In the genomic region with DNA sequence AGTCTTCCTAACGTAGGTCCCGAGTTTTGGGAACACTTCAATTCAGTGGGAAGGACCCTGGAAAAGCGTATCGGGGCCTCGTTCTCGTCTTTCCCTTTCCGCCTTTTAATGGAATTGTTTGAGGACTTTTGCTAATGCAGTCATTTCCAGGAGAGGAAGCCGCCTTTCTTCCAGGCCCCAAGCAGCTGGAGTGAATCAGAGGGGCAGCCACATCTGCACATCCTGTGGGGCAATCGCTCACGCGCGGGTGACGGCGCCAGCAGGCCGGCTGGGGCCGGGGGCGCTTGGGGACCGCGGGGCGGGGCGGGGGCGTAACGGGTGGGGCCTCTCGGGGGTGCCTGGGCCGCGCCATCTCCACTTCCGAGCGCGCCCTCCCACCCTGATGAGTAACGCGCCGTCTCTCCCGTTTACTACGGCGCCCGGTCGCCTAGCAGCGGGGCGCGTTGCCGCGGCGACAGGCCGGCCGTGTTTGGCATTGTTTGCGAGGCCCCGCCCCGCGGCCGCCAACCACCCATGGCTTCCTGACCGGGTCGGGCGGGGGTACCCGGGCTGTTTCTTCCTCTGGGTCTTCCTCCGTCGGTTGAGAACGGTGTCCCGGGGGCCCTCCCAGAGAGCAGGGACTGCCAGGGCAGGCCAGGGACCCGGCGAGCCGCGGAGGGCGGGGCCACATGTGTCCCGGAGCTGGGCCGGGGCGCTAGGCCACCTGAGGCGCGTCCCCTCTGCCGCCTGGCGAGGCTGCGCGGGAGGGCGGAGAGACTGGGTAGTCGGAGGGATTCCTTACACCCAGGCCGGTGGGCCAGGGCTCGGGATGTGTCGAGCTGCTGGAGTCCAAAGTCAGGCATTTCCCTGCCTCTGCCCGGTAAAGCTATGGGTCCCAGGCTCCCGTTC, we compare ENCODE assay signal across 8 cellular contexts. TPM values are rescaled to one million over a fixed set of nuclear protein-coding genes. Genes with fewer than 3 reads are reported as not detected.
DNase-seq lines count a peak whose midpoint lies in the region; ATAC-seq and TF ChIP-seq lines count a peak whose summit lies in the region.

No MANE protein-coding gene starts in this region.

- TF ChIP-seq CTCF in Loucy (conservative IDR thresholded peaks at IDR 0.05; ENCODE audit: low read length) (no peak), tibial nerve (IDR thresholded peaks at IDR 0.05) (no peak)

- H3K36me3 ChIP-seq in H7 (replicated peaks; ENCODE audit: control insufficient read depth, insufficient read depth, low read length) (no peaks in the 10 kb centered on the region), Loucy (ENCODE audit: insufficient read depth, low read length) (no peaks in the 10 kb centered on the region), trophoblast cell (ENCODE audit: control insufficient read depth in 1 of 2, insufficient read depth in 2 of 2, low read length in 2 of 2) (no peaks in the 10 kb centered on the region), tibial nerve (no peaks in the 10 kb centered on the region)

- H3K23ac ChIP-seq in trophoblast cell (ENCODE audit: low read length) = peak overlapping the region; percentile 17

- H3K27me3 Mint-ChIP-seq in activated naive CD8-positive, alpha-beta T cell treated with anti-CD3 and anti-CD28 coated beads, Interleukin-2, amount 10 ng/mL, durations not matched to agents 7 days and 5 days = peaks cover 3% of the 10 kb centered on the region

- H4K8ac ChIP-seq in trophoblast cell (ENCODE audit: low read depth, low read length) = peak overlapping the region; percentile 97

- H3K4me3 ChIP-seq in H7 (ENCODE audit: insufficient read depth, low read depth, low read length) (peak overlapping the region; percentile 67), Loucy (ENCODE audit: low read length, poor library complexity, severe bottlenecking) (peak overlapping the region; percentile 70), trophoblast cell (ENCODE audit: low read depth, low read length) (peak overlapping the region; percentile 72), tibial nerve (peak overlapping the region; percentile 48 to 65 (median 56))

- H4K20me1 ChIP-seq in Loucy (ENCODE audit: insufficient read depth, low read length, poor library complexity, severe bottlenecking) = no peaks in the 10 kb centered on the region

- intact Hi-C loops in Right ventricle myocardium superior (cut with DNase I) = loop anchor here (2.0 to 5.0 kb wide), 2 partner anchors 51 to 96 kb away; partner anchors contain the start of gene EMP1

- H3K9ac ChIP-seq in Loucy (ENCODE audit: low read depth, low read length, poor library complexity, severe bottlenecking) (peak overlapping the region; percentile 79), trophoblast cell (ENCODE audit: low read length) (peak overlapping the region; percentile 82)

- peak overlapping the region; percentile 97 for H2BK120ac ChIP-seq in trophoblast cell (ENCODE audit: insufficient read depth, low read length, poor library complexity)

- H3K27ac ChIP-seq in trophoblast cell (ENCODE audit: low read depth, low read length) = peak overlapping the region; percentile 94
- peak overlapping the region; percentile 80 to 99 (median 94) for H3K27ac ChIP-seq in tibial nerve

- H2AK5ac ChIP-seq in trophoblast cell (ENCODE audit: low read length) = peak overlapping the region; percentile 73

- H4K12ac ChIP-seq in trophoblast cell (ENCODE audit: low read depth, low read length) = peak overlapping the region; percentile 81

- H3K9me3 ChIP-seq in Loucy (ENCODE audit: insufficient read depth, low read depth, low read length) = no peaks in the 10 kb centered on the region
- peaks cover 4% of the 10 kb centered on the region for H3K9me3 ChIP-seq in trophoblast cell (ENCODE audit: insufficient read depth, low read depth, low read length)
- no peaks in the 10 kb centered on the region for H3K9me3 ChIP-seq in tibial nerve

- POLR2A ChIA-PET in activated naive CD8-positive, alpha-beta T cell treated with anti-CD3 and anti-CD28 coated beads, Interleukin-2, amount 10 ng/mL, durations not matched to agents 7 days and 5 days (lab: Charles Lee) = interaction anchor here (1.3 to 1.8 kb wide), 3 partner anchors 64 to 95 kb away, joined by 4 to 6 read pairs (median 5); partner anchors contain the start of gene EMP1

- peak overlapping the region; percentile 99 for H4K91ac ChIP-seq in trophoblast cell (ENCODE audit: low read depth, low read length)

- H3K79me1 ChIP-seq in trophoblast cell (ENCODE audit: low read length) = peaks cover 33% of the 10 kb centered on the region

- no peaks in the 10 kb centered on the region for H3K36me3 Mint-ChIP-seq in activated naive CD8-positive, alpha-beta T cell treated with anti-CD3 and anti-CD28 coated beads, Interleukin-2, amount 10 ng/mL, durations not matched to agents 7 days and 5 days

- no peaks in the 10 kb centered on the region for H3K79me2 ChIP-seq in Loucy (ENCODE audit: insufficient read depth, low read length)
- H3K79me2 ChIP-seq in trophoblast cell (ENCODE audit: control insufficient read depth, insufficient read depth, low read length, poor library complexity) = peaks cover 3% of the 10 kb centered on the region

- peak overlapping the region; percentile 78 for H3K4me2 ChIP-seq in Loucy (ENCODE audit: low read depth, low read length, poor library complexity, severe bottlenecking)
- peak overlapping the region; percentile 71 for H3K4me2 ChIP-seq in trophoblast cell (ENCODE audit: low read length)

- H3K14ac ChIP-seq in trophoblast cell (ENCODE audit: low read length) = peak overlapping the region; percentile 97

- ATAC-seq in SK-N-SH treated with all-trans-retinoic acid at 6 μM for 48 hours = peak; percentile 83
- peak; percentile 90 for ATAC-seq in activated naive CD8-positive, alpha-beta T cell treated with anti-CD3 and anti-CD28 coated beads, Interleukin-2, amount 10 ng/mL, durations not matched to agents 7 days and 5 days (ENCODE audit: low read depth)
- peak; percentile 88 for ATAC-seq in Right ventricle myocardium superior (ENCODE audit: poor library complexity)

- H3K27ac Mint-ChIP-seq in activated naive CD8-positive, alpha-beta T cell treated with anti-CD3 and anti-CD28 coated beads, Interleukin-2, amount 10 ng/mL, durations not matched to agents 7 days and 5 days = peak overlapping the region; percentile 76

- peak; percentile 84 to 92 for TF ChIP-seq EP300 in tibial nerve (IDR thresholded peaks at IDR 0.05)

- peak overlapping the region; percentile 81 for H2AFZ ChIP-seq in Loucy (ENCODE audit: low read length)
- peak overlapping the region; percentile 32 for H2AFZ ChIP-seq in trophoblast cell (ENCODE audit: insufficient read depth, low read length, poor library complexity)

- H3K4me3 Mint-ChIP-seq in activated naive CD8-positive, alpha-beta T cell treated with anti-CD3 and anti-CD28 coated beads, Interleukin-2, amount 10 ng/mL, durations not matched to agents 7 days and 5 days = peak overlapping the region; percentile 82

- peak overlapping the region; percentile 86 for H2BK12ac ChIP-seq in trophoblast cell (ENCODE audit: low read length)

- no CpG with 5 or more reads among the region's 79 CpGs for WGBS in trophoblast cell (ENCODE audit: extremely low coverage, insufficient coverage, insufficient read length)
- WGBS in tibial nerve, 2 donors = 1 to 2% methylated on average over 45 to 48 of the region's 79 CpGs

- peak overlapping the region; percentile 95 for H3K18ac ChIP-seq in trophoblast cell (ENCODE audit: low read length)

- peak; percentile 60 for DNase-seq in GF-D8 (lab: John Stamatoyannopoulos, UW)
- DNase-seq in H7 = peak; percentile 94
- peak; percentile 93 for DNase-seq in activated naive CD8-positive, alpha-beta T cell treated with anti-CD3 and anti-CD28 coated beads, Interleukin-2, amount 10 ng/mL, durations not matched to agents 7 days and 5 days
- DNase-seq in Right ventricle myocardium superior = peak; percentile 96
- DNase-seq in trophoblast cell = peak; percentile 96
- DNase-seq in tibial nerve (ENCODE audit: low spot score in 2 of 2) = peak; percentile 83 to 86

- H3F3A ChIP-seq in Loucy (ENCODE audit: low read depth) = peaks cover 20% of the 10 kb centered on the region

- peak overlapping the region; percentile 97 for H2BK5ac ChIP-seq in trophoblast cell (ENCODE audit: low read depth, low read length, poor library complexity)

- no peaks in the 10 kb centered on the region for H3K9me2 ChIP-seq in Loucy (replicated peaks; ENCODE audit: low read depth, low read length)

- H3K27me3 ChIP-seq in H7 (ENCODE audit: control insufficient read depth, insufficient read depth, low read length) (no peaks in the 10 kb centered on the region), Loucy (ENCODE audit: insufficient read depth, low read length, poor library complexity, severe bottlenecking) (no peaks in the 10 kb centered on the region), trophoblast cell (ENCODE audit: insufficient read depth, low read length) (no peaks in the 10 kb centered on the region), tibial nerve (no peaks in the 10 kb centered on the region)

- peaks cover 28% of the 10 kb centered on the region for H3K4me1 Mint-ChIP-seq in activated naive CD8-positive, alpha-beta T cell treated with anti-CD3 and anti-CD28 coated beads, Interleukin-2, amount 10 ng/mL, durations not matched to agents 7 days and 5 days

- H3K4me1 ChIP-seq in Loucy (ENCODE audit: insufficient read depth, low read length, poor library complexity, severe bottlenecking) (peaks cover 56% of the 10 kb centered on the region), trophoblast cell (ENCODE audit: control insufficient read depth in 1 of 2, insufficient read depth in 2 of 2, low read length in 2 of 2) (peaks cover 20 to 35% of the 10 kb centered on the region in 2 experiments), tibial nerve (peaks cover 0 to 60% (median 37%) of the 10 kb centered on the region in 4 donors)

- peak in 1 of 2 donors; percentile 25 for TF ChIP-seq POLR2A in tibial nerve (IDR thresholded peaks at IDR 0.05)

- no peaks in the 10 kb centered on the region for H3K9me3 Mint-ChIP-seq in activated naive CD8-positive, alpha-beta T cell treated with anti-CD3 and anti-CD28 coated beads, Interleukin-2, amount 10 ng/mL, durations not matched to agents 7 days and 5 days

- H3K4ac ChIP-seq in trophoblast cell (ENCODE audit: low read depth, low read length) = peak overlapping the region; percentile 65

TF ChIP-seq in SK-N-SH treated with all-trans-retinoic acid at 6 μM for 48 hours, 23 proteins besides CTCF, POLR2A, EP300 and RAD21 (continues in another document):
- TF ChIP-seq SNAI2 (CRISPR knock-in tag; IDR thresholded peaks at IDR 0.05) = peak; percentile 62; the same call in 1 of the 2 replicates
- 0 out of 2 replicates have a peak, but pooled peaks have one; percentile 39 for TF ChIP-seq CSDC2 (CRISPR knock-in tag; IDR thresholded peaks at IDR 0.05)

RNA-seq across cellular contexts. Expression of gene GSG1, which starts 2.3 kb away (rescaled TPM):
- total RNA-seq in H7 (2014; rRNA removed; shearing (Covaris generic)) = 0.07 TPM in 1 of 2 replicates, not detected in the other
- total RNA-seq in activated naive CD8-positive, alpha-beta T cell treated with anti-CD3 and anti-CD28 coated beads, Interleukin-2, amount 10 ng/mL, durations not matched to agents 7 days and 5 days = not detected
- total RNA-seq in Right ventricle myocardium superior (not detected), tibial nerve (not detected)
- polyA plus RNA-seq in trophoblast cell (2013) = 0.03 TPM in 1 of 2 replicates, not detected in the other

RNA-seq across cellular contexts. Expression of gene FAM234B, which starts 56.9 kb away (rescaled TPM):
- total RNA-seq in H7 (2014; rRNA removed; shearing (Covaris generic)) = 12.7 and 13.3 TPM in 2 replicates
- 1 to 10 TPM; 5.1 to 6.8 TPM for total RNA-seq in activated naive CD8-positive, alpha-beta T cell treated with anti-CD3 and anti-CD28 coated beads, Interleukin-2, amount 10 ng/mL, durations not matched to agents 7 days and 5 days
- 1.8 TPM for total RNA-seq in Right ventricle myocardium superior
- 2.9 and 3.1 TPM in 2 replicates for polyA plus RNA-seq in trophoblast cell (2013)
- total RNA-seq in tibial nerve = 10 to 100 TPM in 2 of 4 donors, 1 to 10 TPM in 2; 2.0 to 12.6 (median 8.4) TPM

Comparison
In these comparisons a context has a peak if more than half of its experiments do, and no peak if none do; other contexts are left out.
1. Peak in every context shown above with its lines: DNase-seq, ATAC-seq, H3K4me3 ChIP-seq and H3K27ac ChIP-seq.